Comparison of ENCODE assay signal across 10 cellular contexts in the genomic region with DNA sequence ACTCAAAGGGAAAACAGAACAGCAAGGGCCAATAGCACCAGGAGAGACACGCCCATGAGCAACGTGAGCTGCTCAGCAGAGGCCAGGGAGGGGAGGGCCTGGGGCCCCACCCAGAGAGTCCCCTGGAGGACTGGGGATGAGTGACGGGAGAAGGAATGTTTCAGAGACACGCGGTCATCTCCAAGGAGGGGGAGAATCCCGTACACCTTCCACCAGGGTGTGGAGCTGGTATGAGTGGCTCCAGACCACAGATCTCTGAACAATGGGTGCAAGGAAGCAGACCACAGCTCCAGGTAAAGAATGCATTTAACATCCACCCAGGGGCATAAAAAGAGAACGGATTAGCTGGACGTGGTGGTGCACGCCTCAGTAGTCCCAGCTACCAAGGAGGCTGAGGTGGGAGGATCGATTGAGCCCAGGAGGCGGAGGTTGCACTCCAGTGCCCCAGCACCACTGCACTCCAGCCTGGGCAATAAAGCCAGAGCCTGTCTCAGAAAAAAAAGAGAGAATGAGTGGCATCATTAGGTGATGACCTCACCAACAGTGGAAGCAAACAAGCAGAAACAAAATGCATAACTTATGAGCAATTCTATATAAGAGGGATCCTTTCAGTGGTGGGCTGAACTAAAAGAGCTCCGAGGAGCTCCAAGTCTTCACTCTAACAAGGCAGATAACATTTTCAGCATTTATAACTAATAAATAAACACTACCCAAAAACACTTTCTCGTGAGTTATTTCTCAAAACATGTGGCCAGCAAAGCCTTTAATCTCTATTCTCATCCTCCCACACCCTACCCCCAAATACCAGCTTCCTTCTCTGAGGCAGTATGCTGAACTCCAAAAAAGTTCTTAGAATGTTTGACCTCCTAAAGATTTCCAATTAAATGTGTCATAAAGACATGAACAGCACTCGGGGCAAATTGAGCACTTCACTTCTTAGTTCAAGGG. TPM values are rescaled to one million over a fixed set of nuclear protein-coding genes. Genes with fewer than 3 reads are reported as not detected.
DNase-seq lines count a peak whose midpoint lies in the region; ATAC-seq and TF ChIP-seq lines count a peak whose summit lies in the region.
"Had no signal": no experiment of that assay in that cellular context is flagged by ENCODE, and none has a peak within 500 bp of the region (broad histone marks: within the 10 kb centered on the region; RNA-seq: fewer than 3 reads in every experiment).

No MANE protein-coding gene starts in this region.

- no peak overlapping the region for H3K4me3 ChIP-seq in OCI-LY1 (ENCODE audit: low read depth, low read length, poor library complexity, severe bottlenecking)
- no peak overlapping the region for H3K4me3 ChIP-seq in neuronal stem cell (ENCODE audit: low read length in 2 of 2)

- CTCF ChIA-PET in CD4-positive, alpha-beta T cell (lab: Charles Lee) = interaction anchor here (1.0 kb wide), 1 partner anchor 58 kb away, joined by 4 read pairs; no protein-coding TSS in a partner anchor

- POLR2A ChIA-PET in CD4-positive, alpha-beta T cell (lab: Charles Lee) = interaction anchor here (1.2 to 3.1 kb wide), 2 partner anchors 12 to 40 kb away, joined by 3 to 27 read pairs; a partner anchor contains a TSS

- H3K9ac ChIP-seq in OCI-LY1 (ENCODE audit: low read length) (no peak overlapping the region), neuronal stem cell (ENCODE audit: low read depth, low read length, poor library complexity) (no peak overlapping the region)

- no CpG with 5 or more reads among the region's 14 CpGs for WGBS in neuronal stem cell (ENCODE audit: extremely low coverage in 2 of 2, insufficient read length in 2 of 2, insufficient replicate concordance in 1 of 2), 2 donors

- H3K4me2 ChIP-seq in OCI-LY1 (ENCODE audit: low read length) (peak overlapping the region; percentile 65; the same call in 1 of the 2 replicates), neuronal stem cell (ENCODE audit: insufficient read depth, low read length, poor library complexity, severe bottlenecking) (no peak overlapping the region)

- H2BK12ac ChIP-seq in neuronal stem cell (ENCODE audit: low read length) = no peak overlapping the region

- H3F3A ChIP-seq in OCI-LY1 (ENCODE audit: insufficient read depth, low read length) = no peaks in the 10 kb centered on the region

- H2AK5ac ChIP-seq in neuronal stem cell (ENCODE audit: low read depth, low read length) = no peak overlapping the region

- H3K27me3 ChIP-seq in CD4-positive, alpha-beta T cell (ENCODE audit: control insufficient read depth, insufficient read depth, low read length) = no peaks in the 10 kb centered on the region
- H3K27me3 ChIP-seq in OCI-LY1 (ENCODE audit: insufficient read depth, low read length) (no peaks in the 10 kb centered on the region), neuronal stem cell (ENCODE audit: control insufficient read depth in 3 of 3, insufficient read depth in 3 of 3, low read depth in 1 of 3, low read length in 3 of 3) (no peaks in the 10 kb centered on the region)

- intact Hi-C loops in CD4-positive, alpha-beta T cell (cut with DNase I, micrococcal nuclease) = loop anchor here in 1 of 2 experiments (1.0 kb wide), 1 partner anchor 57 kb away; no protein-coding TSS in a partner anchor

- peaks cover 16% of the 10 kb centered on the region for H3K36me3 Mint-ChIP-seq in CD4-positive, alpha-beta T cell (ENCODE audit: low read depth)
- H3K36me3 Mint-ChIP-seq in endothelial cell (ENCODE audit: low read depth, unreplicated experiment) = peaks cover 20% of the 10 kb centered on the region

- H3K36me3 ChIP-seq in OCI-LY1 (ENCODE audit: insufficient read depth, low read length) (peaks cover 11% of the 10 kb centered on the region; the same call in 1 of the 2 replicates), neuronal stem cell (replicated peaks in 1 of 2; ENCODE audit: control insufficient read depth in 2 of 2, insufficient read depth in 2 of 2, low read length in 2 of 2) (peaks cover 6 to 25% of the 10 kb centered on the region in 2 donors)

- H4K20me1 ChIP-seq in OCI-LY1 (ENCODE audit: insufficient read depth, low read length) = no peaks in the 10 kb centered on the region

- no peaks in the 10 kb centered on the region for H3K9me3 ChIP-seq in CD4-positive, alpha-beta T cell (ENCODE audit: control insufficient read depth, low read length)
- H3K9me3 ChIP-seq in OCI-LY1 (ENCODE audit: low read length) = no peaks in the 10 kb centered on the region
- H3K9me3 ChIP-seq in neuronal stem cell (replicated peaks in 1 of 2; ENCODE audit: control insufficient read depth in 2 of 2, insufficient read depth in 1 of 2, low read depth in 1 of 2, low read length in 2 of 2) = no peaks in the 10 kb centered on the region

- peaks cover 66% of the 10 kb centered on the region for H3K4me1 Mint-ChIP-seq in CD4-positive, alpha-beta T cell (ENCODE audit: low read depth)
- H3K4me1 Mint-ChIP-seq in endothelial cell (ENCODE audit: unreplicated experiment) = peaks cover 31% of the 10 kb centered on the region

- H3K9me3 Mint-ChIP-seq in CD4-positive, alpha-beta T cell = no peaks in the 10 kb centered on the region
- H3K9me3 Mint-ChIP-seq in endothelial cell (ENCODE audit: unreplicated experiment) = no peaks in the 10 kb centered on the region

- no peak overlapping the region for H3K23ac ChIP-seq in neuronal stem cell (ENCODE audit: low read depth, low read length, poor library complexity)

- no peak overlapping the region for H3K4ac ChIP-seq in neuronal stem cell (ENCODE audit: low read length)

- no peak overlapping the region for H3K27ac ChIP-seq in CD4-positive, alpha-beta T cell (ENCODE audit: low read depth, low read length)
- peak overlapping the region; percentile 90 for H3K27ac ChIP-seq in OCI-LY1 (ENCODE audit: low read depth, low read length, poor library complexity, severe bottlenecking)
- no peak overlapping the region for H3K27ac ChIP-seq in neuronal stem cell (replicated peaks; ENCODE audit: low read length)

- no peak overlapping the region for H4K91ac ChIP-seq in neuronal stem cell (ENCODE audit: low read depth, low read length, poor library complexity)

- no peak overlapping the region for H4K8ac ChIP-seq in neuronal stem cell (ENCODE audit: low read depth, low read length)

- no peak overlapping the region for H3K14ac ChIP-seq in neuronal stem cell (ENCODE audit: low read length)

- H3K79me2 ChIP-seq in OCI-LY1 (ENCODE audit: insufficient read depth, low read length) = peaks cover 51% of the 10 kb centered on the region

- no peak overlapping the region for H2AFZ ChIP-seq in OCI-LY1 (ENCODE audit: low read length)
- no peak overlapping the region for H2AFZ ChIP-seq in neuronal stem cell (ENCODE audit: low read length)

- H2BK5ac ChIP-seq in neuronal stem cell (ENCODE audit: low read length) = peak overlapping the region; percentile 2

- no peak overlapping the region for H2BK15ac ChIP-seq in neuronal stem cell (ENCODE audit: low read length)

- H3K27ac Mint-ChIP-seq in CD4-positive, alpha-beta T cell = peak overlapping the region; percentile 24
- H3K27ac Mint-ChIP-seq in endothelial cell (ENCODE audit: unreplicated experiment) = peak overlapping the region; percentile 82

- H2BK120ac ChIP-seq in neuronal stem cell (ENCODE audit: low read depth, low read length) = no peak overlapping the region

- no peaks in the 10 kb centered on the region for H3K9me2 ChIP-seq in OCI-LY1 (ENCODE audit: low read depth, low read length)

- H3K79me1 ChIP-seq in neuronal stem cell (ENCODE audit: low read depth, low read length) = peaks cover 19% of the 10 kb centered on the region

- peak overlapping the region; percentile 0 for H3K18ac ChIP-seq in neuronal stem cell (ENCODE audit: low read length)

- TF ChIP-seq CTCF in CD4-positive, alpha-beta T cell (IDR thresholded peaks at IDR 0.05) = no peak
- no peak for TF ChIP-seq CTCF in OCI-LY1 (IDR thresholded peaks at IDR 0.05; ENCODE audit: low read length)
- TF ChIP-seq CTCF in endothelial cell (IDR thresholded peaks at IDR 0.05; ENCODE audit: unreplicated experiment) = no peak

- H3K4me1 ChIP-seq in OCI-LY1 (ENCODE audit: insufficient read depth, low read length, severe bottlenecking) (peaks cover 78% of the 10 kb centered on the region), neuronal stem cell (ENCODE audit: control insufficient read depth in 2 of 2, insufficient read depth in 1 of 2, low read depth in 1 of 2, low read length in 2 of 2) (peaks cover 46 to 70% of the 10 kb centered on the region in 2 donors)

- DNase-seq in CD4-positive, alpha-beta T cell = no peak
- no peak for DNase-seq in endothelial cell (ENCODE audit: low spot score)
- no peak for DNase-seq in neuronal stem cell (ENCODE audit: low spot score)
- no peak for DNase-seq in NCI-H2107 (lab: John Stamatoyannopoulos, UW)
- DNase-seq in globus pallidus (ENCODE audit: low spot score) = no peak
- DNase-seq: NCI-H187 treated with DMSO at 0.1 percent for 48 hours; stimulated activated CD4-positive, alpha-beta T cell treated with anti-CD3 and anti-CD28 coated beads, Interleukin-2, amount 100 ng/mL, for 48 hours had no signal

- no peak for ATAC-seq in CD4-positive, alpha-beta T cell (ENCODE audit: poor library complexity)
- ATAC-seq in HG03039 (IDR thresholded peaks at IDR 0.05; ENCODE audit: unreplicated experiment) (no peak), HG03097 (IDR thresholded peaks at IDR 0.05; ENCODE audit: low FRiP score, unreplicated experiment) (no peak)

- H3K27me3 Mint-ChIP-seq in CD4-positive, alpha-beta T cell = no peaks in the 10 kb centered on the region
- peaks cover 1% of the 10 kb centered on the region for H3K27me3 Mint-ChIP-seq in endothelial cell (ENCODE audit: unreplicated experiment)

- H3K4me3 Mint-ChIP-seq in CD4-positive, alpha-beta T cell = no peak overlapping the region
- peak overlapping the region; percentile 31 for H3K4me3 Mint-ChIP-seq in endothelial cell (ENCODE audit: unreplicated experiment)

RNA-seq across cellular contexts. Expression of a gene that starts 12.5 kb away (rescaled TPM):
- 100 to 1,000 TPM; 191 to 206 TPM for total RNA-seq in CD4-positive, alpha-beta T cell
- 676 TPM for total RNA-seq in endothelial cell (ENCODE audit: unreplicated experiment)
- 264 TPM for polyA plus RNA-seq in neuronal stem cell (2013, experiment 1 of 2)
- 263 TPM for polyA plus RNA-seq in neuronal stem cell (2013, experiment 2 of 2)
